In the genomic region with DNA sequence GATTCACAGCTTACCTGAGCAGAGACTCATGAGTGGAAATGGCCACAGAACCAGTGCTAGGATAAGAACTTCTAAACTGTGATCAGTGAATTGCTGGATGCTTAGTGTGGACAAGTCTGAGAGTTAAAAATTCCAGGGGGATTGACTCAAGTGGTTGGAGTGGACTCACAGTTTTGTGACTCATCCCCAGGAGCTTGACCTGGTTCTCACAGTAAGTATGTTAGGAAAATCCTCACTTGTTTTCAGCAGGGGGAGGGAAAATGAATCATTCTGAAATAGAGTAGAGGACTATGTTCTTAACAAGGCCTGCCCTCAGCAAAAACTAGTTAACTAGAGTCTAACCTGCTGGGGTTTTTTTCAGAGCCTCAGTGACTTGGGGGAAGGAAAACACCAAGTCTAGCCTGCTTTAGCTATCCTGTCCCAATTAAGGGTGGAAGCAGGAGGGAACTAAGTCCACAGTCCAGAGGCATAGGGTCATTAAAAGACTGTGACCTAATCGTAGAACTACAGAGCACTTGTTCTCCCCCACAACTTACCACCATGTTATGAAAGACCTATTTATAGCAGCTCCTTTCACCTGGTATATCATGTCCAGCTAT, we compare ENCODE assay signal across 9 cellular contexts. TPM values are rescaled to one million over a fixed set of nuclear protein-coding genes. Genes with fewer than 3 reads are reported as not detected.
DNase-seq lines count a peak whose midpoint lies in the region; ATAC-seq and TF ChIP-seq lines count a peak whose summit lies in the region.
"Had no signal": no experiment of that assay in that cellular context is flagged by ENCODE, and none has a peak within 500 bp of the region (broad histone marks: within the 10 kb centered on the region; RNA-seq: fewer than 3 reads in every experiment).

No MANE protein-coding gene starts in this region.

- H4K20me1 ChIP-seq in SK-N-SH (ENCODE audit: insufficient read depth): no peaks in the 10 kb centered on the region

- TF ChIP-seq CTCF in SK-N-SH (IDR thresholded peaks at IDR 0.05): no peak
- TF ChIP-seq CTCF in foreskin keratinocyte (conservative IDR thresholded peaks at IDR 0.05): no peak
- TF ChIP-seq CTCF in gastrocnemius medialis (IDR thresholded peaks at IDR 0.05 in 4 of 5, conservative IDR thresholded peaks at IDR 0.05 in 1 of 5): no peak

- ATAC-seq in foreskin keratinocyte (peak; percentile 96), gastrocnemius medialis (peak; percentile 88 to 96), HG02840 (IDR thresholded peaks at IDR 0.05; ENCODE audit: low FRiP score, unreplicated experiment) (no peak), GM19395 (IDR thresholded peaks at IDR 0.05; ENCODE audit: unreplicated experiment) (no peak)

- POLR2A ChIA-PET in SK-N-SH (lab: Yijun Ruan, JAX): no interaction called here

- H3K4me2 ChIP-seq in SK-N-SH: no peak overlapping the region

- in situ Hi-C loops in gastrocnemius medialis (cut with MboI; ENCODE audit: low sequenced_read_pairs in 4 of 4): loop anchor here in 2 of 4 donors (25.0 kb wide), 1 partner anchor 303 kb away; a partner anchor contains a TSS

- H2AFZ ChIP-seq in SK-N-SH (ENCODE audit: low read depth): peak overlapping the region; percentile 61; the same call in 1 of the 2 replicates

- H3K4me3 ChIP-seq in SK-N-SH (ENCODE audit: low read depth in 2 of 2, low read length in 1 of 2) (no peak overlapping the region), gastrocnemius medialis (peak overlapping the region in 1 of 4 donors; percentile 4)

- DNase-seq in GM03348 (ENCODE audit: low spot score) (peak; percentile 78), SK-N-SH (peak; percentile 11), foreskin keratinocyte (peak; percentile 88 to 95), gastrocnemius medialis (peak; percentile 36 to 62), T-helper 2 cell (no peak), cerebellar nuclear complex (lab: John Stamatoyannopoulos, UW) (no peak)
- DNase-seq: NCI-H2227 treated with DMSO at 0.1 percent for 48 hours had no signal

- H3K27ac ChIP-seq in SK-N-SH (ENCODE audit: low read depth in 2 of 2, low read length in 1 of 2) (peak overlapping the region; percentile 29 to 84; a peak in 3 of 4 replicates), foreskin keratinocyte (peak overlapping the region; percentile 39), gastrocnemius medialis (peak overlapping the region; percentile 83 to 91 (median 86))

- no peak for TF ChIP-seq POLR2A in gastrocnemius medialis (IDR thresholded peaks at IDR 0.05)

- no peaks in the 10 kb centered on the region for H3K79me2 ChIP-seq in SK-N-SH (ENCODE audit: insufficient read depth)

- peaks cover 5% of the 10 kb centered on the region for H3F3A ChIP-seq in SK-N-SH (replicated peaks; ENCODE audit: insufficient read depth)

- TF ChIP-seq RAD21 in SK-N-SH (IDR thresholded peaks at IDR 0.05; ENCODE audit: low read length): no peak

- peak in 1 of 2 experiments; percentile 44; a peak in 1 of 4 replicates for TF ChIP-seq EP300 in SK-N-SH (IDR thresholded peaks at IDR 0.05; ENCODE audit: borderline replicate concordance in 1 of 2, low read depth in 1 of 2, low read length in 1 of 2)

- H3K4me1 ChIP-seq in SK-N-SH (ENCODE audit: control insufficient read depth in 1 of 2, insufficient read depth in 2 of 2, low read depth in 1 of 2, low read length in 1 of 2) (peaks cover 2 to 14% of the 10 kb centered on the region in 2 experiments; a peak in 3 of 4 replicates), foreskin keratinocyte (peaks cover 8% of the 10 kb centered on the region), gastrocnemius medialis (peaks cover 8 to 16% of the 10 kb centered on the region in 2 donors)

- H3K9me2 ChIP-seq in SK-N-SH: no peaks in the 10 kb centered on the region

- H3K27me3 ChIP-seq in SK-N-SH (ENCODE audit: insufficient read depth): no peaks in the 10 kb centered on the region
- no peaks in the 10 kb centered on the region for H3K27me3 ChIP-seq in foreskin keratinocyte
- H3K27me3 ChIP-seq in gastrocnemius medialis: no peaks in the 10 kb centered on the region

- CTCF ChIA-PET in SK-N-SH (lab: Yijun Ruan, JAX): interaction anchor here (0.6 to 0.8 kb wide), 2 partner anchors 308 to 638 kb away, joined by 3 to 4 read pairs; no protein-coding TSS in a partner anchor

- H3K36me3 ChIP-seq in SK-N-SH (replicated peaks in 1 of 2; ENCODE audit: control insufficient read depth in 1 of 2, insufficient read depth in 2 of 2, low read length in 1 of 2) (no peaks in the 10 kb centered on the region), gastrocnemius medialis (no peaks in the 10 kb centered on the region)

- intact Hi-C loops in gastrocnemius medialis (cut with DNase I; ENCODE audit: low total_unique reads): no loop called here

- H3K9ac ChIP-seq in SK-N-SH: no peak overlapping the region

- no peaks in the 10 kb centered on the region for H3K9me3 ChIP-seq in SK-N-SH
- H3K9me3 ChIP-seq in gastrocnemius medialis: no peaks in the 10 kb centered on the region

- 33% methylated on average over 1 of the region's 1 CpG for WGBS in SK-N-SH (ENCODE audit: low lambda C conversion rate)

TF ChIP-seq in SK-N-SH, 30 proteins besides CTCF, POLR2A, EP300 and RAD21 (continues in another document):
- TF ChIP-seq GATA2 (CRISPR knock-in tag; IDR thresholded peaks at IDR 0.05) (no peak), GABPA (IDR thresholded peaks at IDR 0.05; ENCODE audit: low read depth) (no peak), FOSL2 (IDR thresholded peaks at IDR 0.05; ENCODE audit: borderline replicate concordance, low read depth) (peak; percentile 99), TEAD4 (IDR thresholded peaks at IDR 0.05; ENCODE audit: borderline replicate concordance, insufficient read depth) (peak; percentile 85), JUND (IDR thresholded peaks at IDR 0.05) (peak; percentile 93), YY1 (IDR thresholded peaks at IDR 0.05; ENCODE audit: low read depth) (no peak)
- TF ChIP-seq, protein P1, sequence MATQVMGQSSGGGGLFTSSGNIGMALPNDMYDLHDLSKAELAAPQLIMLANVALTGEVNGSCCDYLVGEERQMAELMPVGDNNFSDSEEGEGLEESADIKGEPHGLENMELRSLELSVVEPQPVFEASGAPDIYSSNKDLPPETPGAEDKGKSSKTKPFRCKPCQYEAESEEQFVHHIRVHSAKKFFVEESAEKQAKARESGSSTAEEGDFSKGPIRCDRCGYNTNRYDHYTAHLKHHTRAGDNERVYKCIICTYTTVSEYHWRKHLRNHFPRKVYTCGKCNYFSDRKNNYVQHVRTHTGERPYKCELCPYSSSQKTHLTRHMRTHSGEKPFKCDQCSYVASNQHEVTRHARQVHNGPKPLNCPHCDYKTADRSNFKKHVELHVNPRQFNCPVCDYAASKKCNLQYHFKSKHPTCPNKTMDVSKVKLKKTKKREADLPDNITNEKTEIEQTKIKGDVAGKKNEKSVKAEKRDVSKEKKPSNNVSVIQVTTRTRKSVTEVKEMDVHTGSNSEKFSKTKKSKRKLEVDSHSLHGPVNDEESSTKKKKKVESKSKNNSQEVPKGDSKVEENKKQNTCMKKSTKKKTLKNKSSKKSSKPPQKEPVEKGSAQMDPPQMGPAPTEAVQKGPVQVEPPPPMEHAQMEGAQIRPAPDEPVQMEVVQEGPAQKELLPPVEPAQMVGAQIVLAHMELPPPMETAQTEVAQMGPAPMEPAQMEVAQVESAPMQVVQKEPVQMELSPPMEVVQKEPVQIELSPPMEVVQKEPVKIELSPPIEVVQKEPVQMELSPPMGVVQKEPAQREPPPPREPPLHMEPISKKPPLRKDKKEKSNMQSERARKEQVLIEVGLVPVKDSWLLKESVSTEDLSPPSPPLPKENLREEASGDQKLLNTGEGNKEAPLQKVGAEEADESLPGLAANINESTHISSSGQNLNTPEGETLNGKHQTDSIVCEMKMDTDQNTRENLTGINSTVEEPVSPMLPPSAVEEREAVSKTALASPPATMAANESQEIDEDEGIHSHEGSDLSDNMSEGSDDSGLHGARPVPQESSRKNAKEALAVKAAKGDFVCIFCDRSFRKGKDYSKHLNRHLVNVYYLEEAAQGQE (IDR thresholded peaks at IDR 0.05; ENCODE audit: low read depth, low read length): no peak
- TF ChIP-seq, protein P2, sequence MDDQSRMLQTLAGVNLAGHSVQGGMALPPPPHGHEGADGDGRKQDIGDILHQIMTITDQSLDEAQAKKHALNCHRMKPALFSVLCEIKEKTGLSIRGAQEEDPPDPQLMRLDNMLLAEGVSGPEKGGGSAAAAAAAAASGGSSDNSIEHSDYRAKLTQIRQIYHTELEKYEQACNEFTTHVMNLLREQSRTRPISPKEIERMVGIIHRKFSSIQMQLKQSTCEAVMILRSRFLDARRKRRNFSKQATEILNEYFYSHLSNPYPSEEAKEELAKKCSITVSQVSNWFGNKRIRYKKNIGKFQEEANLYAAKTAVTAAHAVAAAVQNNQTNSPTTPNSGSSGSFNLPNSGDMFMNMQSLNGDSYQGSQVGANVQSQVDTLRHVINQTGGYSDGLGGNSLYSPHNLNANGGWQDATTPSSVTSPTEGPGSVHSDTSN (IDR thresholded peaks at IDR 0.05): peak; percentile 47; the same call in 1 of the 2 replicates
- TF ChIP-seq, protein P3, sequence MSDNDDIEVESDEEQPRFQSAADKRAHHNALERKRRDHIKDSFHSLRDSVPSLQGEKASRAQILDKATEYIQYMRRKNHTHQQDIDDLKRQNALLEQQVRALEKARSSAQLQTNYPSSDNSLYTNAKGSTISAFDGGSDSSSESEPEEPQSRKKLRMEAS (IDR thresholded peaks at IDR 0.05; ENCODE audit: low read depth): peak; percentile 40; the same call in 1 of the 2 replicates

RNA-seq across cellular contexts. Expression of a gene that starts 6.1 kb away (rescaled TPM):
- polyA plus RNA-seq in SK-N-SH (2012; rRNA removed) (13.4 and 17.3 TPM in 2 replicates), foreskin keratinocyte (14.5 and 16.0 TPM in 2 replicates)
- 20.4 and 27.5 TPM in 2 replicates for polyA plus RNA-seq in SK-N-SH (2012; cell fraction: cytosol; rRNA removed)
- polyA plus RNA-seq in SK-N-SH (2012; cell fraction: nucleus; rRNA removed): 6.4 and 7.7 TPM in 2 replicates
- total RNA-seq in foreskin keratinocyte (33.6 and 34.2 TPM in 2 replicates), gastrocnemius medialis (10 to 100 TPM; 12.3 to 23.7 (median 17.4) TPM)

RNA-seq across cellular contexts. Expression of a gene that starts 10.5 kb away (rescaled TPM):
- polyA plus RNA-seq in SK-N-SH (2012; rRNA removed): 9.4 and 12.8 TPM in 2 replicates
- 13.4 and 23.8 TPM in 2 replicates for polyA plus RNA-seq in SK-N-SH (2012; cell fraction: cytosol; rRNA removed)
- 2.5 and 4.6 TPM in 2 replicates for polyA plus RNA-seq in SK-N-SH (2012; cell fraction: nucleus; rRNA removed)
- 25.6 and 27.5 TPM in 2 replicates for total RNA-seq in foreskin keratinocyte
- polyA plus RNA-seq in foreskin keratinocyte: 32.3 and 34.3 TPM in 2 replicates
- 10 to 100 TPM; 11.9 to 42.8 (median 20.7) TPM for total RNA-seq in gastrocnemius medialis

RNA-seq across cellular contexts. Expression of a gene that starts 56.3 kb away (rescaled TPM):
- polyA plus RNA-seq in SK-N-SH (2012; rRNA removed) (6.4 and 10.6 TPM in 2 replicates), foreskin keratinocyte (4.1 and 4.2 TPM in 2 replicates)
- polyA plus RNA-seq in SK-N-SH (2012; cell fraction: cytosol; rRNA removed): 9.4 and 9.6 TPM in 2 replicates
- polyA plus RNA-seq in SK-N-SH (2012; cell fraction: nucleus; rRNA removed): 8.7 and 10.3 TPM in 2 replicates
- total RNA-seq in foreskin keratinocyte (57.9 and 68.3 TPM in 2 replicates), gastrocnemius medialis (10 to 100 TPM; 56.1 to 74.0 (median 58.2) TPM)

RNA-seq across cellular contexts. Expression of a gene that starts 56.6 kb away (rescaled TPM):
- 14.9 and 15.7 TPM in 2 replicates for polyA plus RNA-seq in SK-N-SH (2012; rRNA removed)
- 20.3 and 28.4 TPM in 2 replicates for polyA plus RNA-seq in SK-N-SH (2012; cell fraction: cytosol; rRNA removed)
- polyA plus RNA-seq in SK-N-SH (2012; cell fraction: nucleus; rRNA removed): 15.7 and 19.3 TPM in 2 replicates
- 48.9 and 61.4 TPM in 2 replicates for total RNA-seq in foreskin keratinocyte
- polyA plus RNA-seq in foreskin keratinocyte: 26.5 and 36.7 TPM in 2 replicates
- 10 to 100 TPM; 26.0 to 40.6 (median 30.7) TPM for total RNA-seq in gastrocnemius medialis

Comparison
In these comparisons a context has a peak if more than half of its experiments do, and no peak if none do; other contexts are left out.
1. DNase-seq: peak in GM03348 (single experiment), SK-N-SH (single experiment), foreskin keratinocyte (2 of 2) and gastrocnemius medialis (2 of 2); none in T-helper 2 cell (0 of 5) and cerebellar nuclear complex (0 of 2).
2. ATAC-seq: peak in foreskin keratinocyte (single experiment) and gastrocnemius medialis (2 of 2); none in HG02840 (single experiment) and GM19395 (single experiment).
3. Peak in every context shown above with its lines, with median percentiles within 50 percentile points of each other: H3K27ac ChIP-seq.